ENCODE assay signal across 9 cellular contexts in genomic region chr19:11598103-11598483, GRCh38. TPM values are rescaled to one million over a fixed set of nuclear protein-coding genes. Genes with fewer than 3 reads are reported as not detected.
DNase-seq lines count a peak whose midpoint lies in the region; ATAC-seq, FAIRE-seq and TF ChIP-seq lines count a peak whose summit lies in the region.
"Had no signal": no experiment of that assay in that cellular context is flagged by ENCODE, and none has a peak within 500 bp of the region (broad histone marks: within the 10 kb centered on the region; RNA-seq: fewer than 3 reads in every experiment).

No MANE protein-coding gene starts in this region.

- H3K36me3 ChIP-seq in heart right ventricle (peaks cover 0 to 16% (median 0%) of the 10 kb centered on the region in 9 donors), mesodermal cell (ENCODE audit: control insufficient read depth, insufficient read depth, low read length) (peaks cover 48% of the 10 kb centered on the region), uterus (no peaks in the 10 kb centered on the region)

- H3K4me3 ChIP-seq in heart right ventricle (peak overlapping the region; percentile 78 to 100 (median 92)), mesodermal cell (ENCODE audit: extremely low read depth, insufficient read depth, low read length, poor library complexity, severe bottlenecking) (peak overlapping the region; percentile 77), uterus (peak overlapping the region; percentile 93 to 95)

- TF ChIP-seq POLR2A in uterus (IDR thresholded peaks at IDR 0.05) (no peak), H54 (IDR thresholded peaks at IDR 0.05; ENCODE audit: low read depth, low read length) (no peak)

- CTCF ChIA-PET in MCF 10A (lab: Yijun Ruan, JAX) = interaction anchor here (0.6 to 0.8 kb wide), 7 partner anchors 26 to 534 kb away, joined by 3 to 5 read pairs (median 3); partner anchors contain the start of gene TMEM205

- no peaks in the 10 kb centered on the region for H3K9me3 Mint-ChIP-seq in MCF 10A (ENCODE audit: unreplicated experiment)

- no peaks in the 10 kb centered on the region for H3K9me3 ChIP-seq in heart right ventricle
- H3K9me3 ChIP-seq in mesodermal cell (ENCODE audit: control insufficient read depth, low read length) = peaks cover 18% of the 10 kb centered on the region
- no peaks in the 10 kb centered on the region for H3K9me3 ChIP-seq in uterus

- intact Hi-C loops in heart right ventricle (cut with DNase I) (loop anchor here in 2 of 10 donors (5.0 to 10.0 kb wide), 2 partner anchors 139 to 223 kb away; partner anchors contain the start of genes SWSAP1 (in 1 of the 2) and ZNF823 (in 1 of the 2)), Right ventricle myocardium inferior (cut with DNase I) (no loop called here), MCF 10A (cut with micrococcal nuclease) (no loop called here), uterus (cut with DNase I; ENCODE audit: low total_unique reads) (no loop called here)

- FAIRE-seq in H54 (lab: Jason Lieb, UNC) = no peak

- TF ChIP-seq CTCF in heart right ventricle (IDR thresholded peaks at IDR 0.05) = no peak
- no peak for TF ChIP-seq CTCF in MCF 10A (IDR thresholded peaks at IDR 0.05; ENCODE audit: unreplicated experiment)
- TF ChIP-seq CTCF in uterus (IDR thresholded peaks at IDR 0.05) = no peak

- peak overlapping the region; percentile 92 for H3K27ac Mint-ChIP-seq in MCF 10A (ENCODE audit: low read depth, unreplicated experiment)

- no peaks in the 10 kb centered on the region for H3K27me3 Mint-ChIP-seq in MCF 10A (ENCODE audit: insufficient read depth, unreplicated experiment)

- POLR2A ChIA-PET in MCF 10A (lab: Yijun Ruan, JAX) = interaction anchor here (0.6 to 1.6 kb wide), 13 partner anchors 8 to 1012 kb away, joined by 3 to 11 read pairs (median 4); partner anchors contain the start of genes ECSIT, ELOF1, SWSAP1 and ZNF490

- H3K36me3 Mint-ChIP-seq in MCF 10A (ENCODE audit: insufficient read depth, unreplicated experiment) = peaks cover 29% of the 10 kb centered on the region

- H3K4me3 Mint-ChIP-seq in MCF 10A (ENCODE audit: unreplicated experiment) = peak overlapping the region; percentile 82

- H3K27ac ChIP-seq in heart right ventricle (peak overlapping the region in 9 of 10 donors; percentile 86 to 98 (median 92)), mesodermal cell (ENCODE audit: low read depth, low read length, severe bottlenecking) (peak overlapping the region; percentile 99), uterus (peak overlapping the region; percentile 86 to 91)

- ATAC-seq in heart right ventricle (no peak), Right ventricle myocardium inferior (no peak), HG03135 (IDR thresholded peaks at IDR 0.05; ENCODE audit: unreplicated experiment) (no peak)

- TSS peak; percentile 57 for BruUV-seq in MCF 10A (replicated peaks; lab: Mats Ljungman, UMichigan)

- H3K4me1 Mint-ChIP-seq in MCF 10A (ENCODE audit: insufficient read depth, unreplicated experiment) = peaks cover 10% of the 10 kb centered on the region

- H3K4me1 ChIP-seq in heart right ventricle (peaks cover 4 to 38% (median 19%) of the 10 kb centered on the region in 9 donors), mesodermal cell (ENCODE audit: control insufficient read depth, insufficient read depth, low read length, poor library complexity, severe bottlenecking) (peaks cover 8% of the 10 kb centered on the region), uterus (peaks cover 6 to 9% of the 10 kb centered on the region in 2 donors)

- H3K27me3 ChIP-seq in heart right ventricle (no peaks in the 10 kb centered on the region), uterus (no peaks in the 10 kb centered on the region)

- WGBS in heart right ventricle, 2 donors = 67 to 69% methylated on average over 10 of the region's 10 CpGs
- 57 to 75% methylated on average over 7 to 8 of the region's 10 CpGs for WGBS in mesodermal cell (ENCODE audit: insufficient coverage in 2 of 2), 2 experiments

- DNase-seq in heart right ventricle (no peak), Right ventricle myocardium inferior (ENCODE audit: missing footprints) (no peak), MCF 10A (ENCODE audit: unreplicated experiment) (no peak), uterus (no peak), H54 (ENCODE audit: insufficient read length, low spot score) (no peak), HK-2 (ENCODE audit: unreplicated experiment) (no peak)
- DNase-seq: effector CD4-positive, alpha-beta T cell had no signal

RNA-seq across cellular contexts. Expression of gene ZNF627, which starts 0.8 kb away (rescaled TPM):
- total RNA-seq in heart right ventricle (1 to 10 TPM; 5.3 to 9.8 (median 6.7) TPM), Right ventricle myocardium inferior (4.9 TPM), MCF 10A (2022) (8.7 and 10.9 TPM in 2 replicates), uterus (10 to 100 TPM; 20.6 to 70.6 (median 36.0) TPM)
- polyA plus RNA-seq in heart right ventricle = 1 to 10 TPM; 3.6 to 4.1 TPM
- 23.5 TPM for polyA plus RNA-seq in mesodermal cell (2013, experiment 1 of 2)
- 22.9 TPM for polyA plus RNA-seq in mesodermal cell (2013, experiment 2 of 2)

RNA-seq across cellular contexts. Expression of gene ACP5, which starts 20.6 kb away (rescaled TPM):
- 10 to 100 TPM in 1 of 10 donors, 1 to 10 TPM in 7, under 1 TPM in 2; 0.80 to 22.7 (median 2.0) TPM for total RNA-seq in heart right ventricle
- polyA plus RNA-seq in heart right ventricle = 1 to 10 TPM; 1.9 to 4.0 TPM
- total RNA-seq in Right ventricle myocardium inferior = 2.3 TPM
- not detected in 2 replicates for total RNA-seq in MCF 10A (2022)
- polyA plus RNA-seq in mesodermal cell (2013, experiment 1 of 2) = 4.9 TPM
- polyA plus RNA-seq in mesodermal cell (2013, experiment 2 of 2) = 3.6 TPM
- 1 to 10 TPM; 2.5 to 7.7 (median 5.8) TPM for total RNA-seq in uterus

RNA-seq across cellular contexts. Expression of gene ELOF1, which starts 39.1 kb away (rescaled TPM):
- total RNA-seq in heart right ventricle (10 to 100 TPM; 24.9 to 37.5 (median 30.9) TPM), Right ventricle myocardium inferior (33.5 TPM), MCF 10A (2022) (72.1 and 78.7 TPM in 2 replicates), uterus (10 to 100 TPM; 19.7 to 89.4 (median 38.9) TPM)
- 10 to 100 TPM; 52.2 to 91.0 TPM for polyA plus RNA-seq in heart right ventricle
- polyA plus RNA-seq in mesodermal cell (2013, experiment 1 of 2) = 46.7 TPM
- polyA plus RNA-seq in mesodermal cell (2013, experiment 2 of 2) = 40.9 TPM

RNA-seq across cellular contexts. Expression of gene CNN1, which starts 59.4 kb away (rescaled TPM):
- 100 to 1,000 TPM in 7 of 10 donors, 10 to 100 TPM in 3; 63.4 to 267 (median 163) TPM for total RNA-seq in heart right ventricle
- 100 to 1,000 TPM; 114 to 678 TPM for polyA plus RNA-seq in heart right ventricle
- total RNA-seq in Right ventricle myocardium inferior = 174 TPM
- not detected in 2 replicates for total RNA-seq in MCF 10A (2022)
- polyA plus RNA-seq in mesodermal cell (2013, experiment 1 of 2) = 64.8 TPM
- polyA plus RNA-seq in mesodermal cell (2013, experiment 2 of 2) = 47.5 TPM
- total RNA-seq in uterus = 1,000 to 10,000 TPM in 1 of 4 donors, 100 to 1,000 TPM in 3; 267 to 1,727 (median 599) TPM
